1 cellular context compared by ENCODE assay signal in genomic region chr7:47299496-47299895, GRCh38.
TF ChIP-seq lines count a peak whose summit lies in the region.

No MANE protein-coding gene starts in this region.

TF ChIP-seq in H1, 55 proteins besides CTCF, POLR2A, EP300 and RAD21:
- TF ChIP-seq CEBPB (IDR thresholded peaks at IDR 0.05; ENCODE audit: low read depth, low read length) = no peak
- no peak for TF ChIP-seq SAP30 (IDR thresholded peaks at IDR 0.05; ENCODE audit: insufficient read depth, insufficient replicate concordance, low read length)
- no peak for TF ChIP-seq SP1 (IDR thresholded peaks at IDR 0.05; ENCODE audit: low read depth, low read length)
- TF ChIP-seq POU5F1 (IDR thresholded peaks at IDR 0.05; ENCODE audit: low read depth, low read length) = no peak
- TF ChIP-seq SIX5 (IDR thresholded peaks at IDR 0.05; ENCODE audit: low read depth, low read length) = no peak
- TF ChIP-seq RBBP5 (IDR thresholded peaks at IDR 0.05; ENCODE audit: borderline replicate concordance, low read depth, low read length) = no peak
- TF ChIP-seq RNF2 (IDR thresholded peaks at IDR 0.05; ENCODE audit: borderline replicate concordance, low read depth, low read length, missing control alignments, poor library complexity, severe bottlenecking) = no peak
- TF ChIP-seq SIRT6 (IDR thresholded peaks at IDR 0.05; ENCODE audit: low read length) = no peak
